9 cellular contexts compared by ENCODE assay signal in the genomic region with DNA sequence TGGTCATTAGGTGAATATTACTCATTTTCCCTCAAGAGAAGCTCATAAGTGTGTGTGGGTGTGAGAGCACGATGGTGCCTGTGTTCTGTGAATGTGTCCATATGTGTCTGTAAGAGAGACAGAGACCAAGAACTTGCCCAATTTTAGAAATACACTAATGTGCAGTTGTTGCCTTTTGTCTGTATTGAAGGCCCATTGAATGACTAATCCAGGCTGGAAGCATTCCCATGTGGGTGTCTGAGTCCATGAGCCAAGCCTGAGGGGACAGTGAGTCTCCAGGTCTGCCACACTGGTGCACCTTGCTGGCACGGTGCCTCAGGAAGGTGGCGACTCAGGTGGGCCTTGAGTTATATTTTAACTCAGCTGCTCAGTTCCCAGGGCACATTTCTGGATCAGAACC. TPM values are rescaled to one million over a fixed set of nuclear protein-coding genes. Genes with fewer than 3 reads are reported as not detected.
DNase-seq lines count a peak whose midpoint lies in the region; ATAC-seq and TF ChIP-seq lines count a peak whose summit lies in the region.
"Had no signal": no experiment of that assay in that cellular context is flagged by ENCODE, and none has a peak within 500 bp of the region (broad histone marks: within the 10 kb centered on the region; RNA-seq: fewer than 3 reads in every experiment).

No MANE protein-coding gene starts in this region.

- H3K4me3 Mint-ChIP-seq in activated T-cell treated with anti-CD3 and anti-CD28 coated beads, Interleukin-2, amount 50 U/mL, for 4 hours = peak overlapping the region; percentile 16
- H3K4me3 Mint-ChIP-seq in IgD-negative memory B cell = no peak overlapping the region
- H3K4me3 Mint-ChIP-seq in stimulated activated memory B cell treated with anti-CD40 and anti-IgM and Interleukin-4, amounts not matched to agents 10 μg/mL and 1 μg/mL and 100 μg/mL, for 72 hours = no peak overlapping the region

- H3K27ac Mint-ChIP-seq in IgD-negative memory B cell = peak overlapping the region in 2 of 3 donors; percentile 10 to 76
- H3K27ac Mint-ChIP-seq in stimulated activated memory B cell treated with anti-CD40 and anti-IgM and Interleukin-4, amounts not matched to agents 10 μg/mL and 1 μg/mL and 100 μg/mL, for 72 hours = peak overlapping the region; percentile 92

- H3K9me3 Mint-ChIP-seq in activated T-cell treated with anti-CD3 and anti-CD28 coated beads, Interleukin-2, amount 50 U/mL, for 4 hours = no peaks in the 10 kb centered on the region
- H3K9me3 Mint-ChIP-seq in IgD-negative memory B cell = no peaks in the 10 kb centered on the region
- H3K9me3 Mint-ChIP-seq in stimulated activated memory B cell treated with anti-CD40 and anti-IgM and Interleukin-4, amounts not matched to agents 10 μg/mL and 1 μg/mL and 100 μg/mL, for 72 hours = no peaks in the 10 kb centered on the region

- peak in 1 of 2 donors; percentile 11 for ATAC-seq in activated T-cell treated with anti-CD3 and anti-CD28 coated beads, Interleukin-2, amount 50 U/mL, for 4 hours
- ATAC-seq in stimulated activated memory B cell treated with anti-CD40 and anti-IgM and Interleukin-4, amounts not matched to agents 10 μg/mL and 1 μg/mL and 100 μg/mL, for 72 hours = peak; percentile 51

- H3K4me3 ChIP-seq in choroid plexus epithelial cell (ENCODE audit: low read depth, low read length) = no peak overlapping the region
- H3K4me3 ChIP-seq: ovary had no signal

- in situ Hi-C loops in GM13976 (cut with MboI; ENCODE audit: low sequenced_read_pairs, unreplicated experiment) = no loop called here

- DNase-seq in activated T-cell treated with anti-CD3 and anti-CD28 coated beads, Interleukin-2, amount 50 U/mL, for 4 hours = no peak
- no peak for DNase-seq in activated T-cell treated with anti-CD3 and anti-CD28 coated beads for 4 hours
- DNase-seq in choroid plexus epithelial cell (ENCODE audit: low read depth) = peak; percentile 52
- no peak for DNase-seq in COR-L47 (lab: John Stamatoyannopoulos, UW)
- no peak for DNase-seq in GM13976 (ENCODE audit: low spot score)
- no peak for DNase-seq in NCI-H2029 (lab: John Stamatoyannopoulos, UW)
- DNase-seq: ovary had no signal

- peaks cover 43% of the 10 kb centered on the region for H3K4me1 Mint-ChIP-seq in activated T-cell treated with anti-CD3 and anti-CD28 coated beads, Interleukin-2, amount 50 U/mL, for 4 hours (ENCODE audit: low read depth)
- peaks cover 28 to 34% (median 30%) of the 10 kb centered on the region in 3 donors for H3K4me1 Mint-ChIP-seq in IgD-negative memory B cell
- peaks cover 48% of the 10 kb centered on the region for H3K4me1 Mint-ChIP-seq in stimulated activated memory B cell treated with anti-CD40 and anti-IgM and Interleukin-4, amounts not matched to agents 10 μg/mL and 1 μg/mL and 100 μg/mL, for 72 hours

- H3K36me3 Mint-ChIP-seq in activated T-cell treated with anti-CD3 and anti-CD28 coated beads, Interleukin-2, amount 50 U/mL, for 4 hours (ENCODE audit: insufficient read depth) = peaks cover 29% of the 10 kb centered on the region
- peaks cover 4% of the 10 kb centered on the region for H3K36me3 Mint-ChIP-seq in IgD-negative memory B cell
- H3K36me3 Mint-ChIP-seq in stimulated activated memory B cell treated with anti-CD40 and anti-IgM and Interleukin-4, amounts not matched to agents 10 μg/mL and 1 μg/mL and 100 μg/mL, for 72 hours = peaks cover 36% of the 10 kb centered on the region

- no peak for TF ChIP-seq CTCF in choroid plexus epithelial cell (conservative IDR thresholded peaks at IDR 0.05; ENCODE audit: low read depth, low read length)
- no peak for TF ChIP-seq CTCF in GM13976 (IDR thresholded peaks at IDR 0.05; ENCODE audit: borderline replicate concordance, control extremely low read depth, extremely low read depth, insufficient read depth, missing control alignments)

- H3K27me3 Mint-ChIP-seq in activated T-cell treated with anti-CD3 and anti-CD28 coated beads, Interleukin-2, amount 50 U/mL, for 4 hours (ENCODE audit: low read depth) = no peaks in the 10 kb centered on the region
- no peaks in the 10 kb centered on the region for H3K27me3 Mint-ChIP-seq in IgD-negative memory B cell
- H3K27me3 Mint-ChIP-seq in stimulated activated memory B cell treated with anti-CD40 and anti-IgM and Interleukin-4, amounts not matched to agents 10 μg/mL and 1 μg/mL and 100 μg/mL, for 72 hours = no peaks in the 10 kb centered on the region

RNA-seq across cellular contexts. Expression of gene ASXL1, which starts 25.5 kb away (rescaled TPM):
- total RNA-seq in activated T-cell treated with anti-CD3 and anti-CD28 coated beads, Interleukin-2, amount 50 U/mL, for 4 hours = 100 to 1,000 TPM; 138 to 194 (median 149) TPM
- polyA plus RNA-seq in IgD-negative memory B cell = 24.5 TPM

RNA-seq across cellular contexts. Expression of gene KIF3B, which starts 55.2 kb away (rescaled TPM):
- 10 to 100 TPM; 69.3 to 90.4 (median 78.9) TPM for total RNA-seq in activated T-cell treated with anti-CD3 and anti-CD28 coated beads, Interleukin-2, amount 50 U/mL, for 4 hours
- polyA plus RNA-seq in IgD-negative memory B cell = 6.9 TPM
